ENCODE assay signal across 2 cellular contexts in genomic region chr1:153682730-153683129, GRCh38.
TF ChIP-seq lines count a peak whose summit lies in the region.

No MANE protein-coding gene starts in this region.

TF ChIP-seq in IMR-90, 13 proteins besides CTCF, POLR2A, EP300 and RAD21:
- TF ChIP-seq ELK1 (IDR thresholded peaks at IDR 0.05; ENCODE audit: borderline replicate concordance, low read depth, low read length) (no peak), MAZ (IDR thresholded peaks at IDR 0.05; ENCODE audit: borderline replicate concordance, low read depth, low read length) (no peak), MAFK (IDR thresholded peaks at IDR 0.05; ENCODE audit: low read depth, low read length) (no peak), NFE2L2 (IDR thresholded peaks at IDR 0.05; ENCODE audit: low read depth, low read length) (no peak), RFX5 (IDR thresholded peaks at IDR 0.05; ENCODE audit: low read depth, low read length) (no peak)
TF ChIP-seq in IMR-90: peak in this region for 0.

TF ChIP-seq in K562, 482 proteins besides CTCF, POLR2A, EP300 and RAD21:
- TF ChIP-seq DMBX1 (CRISPR knock-in tag; IDR thresholded peaks at IDR 0.05; ENCODE audit: borderline replicate concordance): no peak
- no peak for TF ChIP-seq CREB1 (IDR thresholded peaks at IDR 0.05)
- no peak for TF ChIP-seq CREB1 (CRISPR knock-in tag; IDR thresholded peaks at IDR 0.05)
- no peak for TF ChIP-seq ZNF644 (tag; IDR thresholded peaks at IDR 0.05; ENCODE audit: low read depth)
- TF ChIP-seq ZNF263 (CRISPR knock-in tag; IDR thresholded peaks at IDR 0.05; ENCODE audit: borderline replicate concordance): peak; percentile 25; the same call in 1 of the 2 replicates
